ENCODE assay signal across 8 cellular contexts in the genomic region with DNA sequence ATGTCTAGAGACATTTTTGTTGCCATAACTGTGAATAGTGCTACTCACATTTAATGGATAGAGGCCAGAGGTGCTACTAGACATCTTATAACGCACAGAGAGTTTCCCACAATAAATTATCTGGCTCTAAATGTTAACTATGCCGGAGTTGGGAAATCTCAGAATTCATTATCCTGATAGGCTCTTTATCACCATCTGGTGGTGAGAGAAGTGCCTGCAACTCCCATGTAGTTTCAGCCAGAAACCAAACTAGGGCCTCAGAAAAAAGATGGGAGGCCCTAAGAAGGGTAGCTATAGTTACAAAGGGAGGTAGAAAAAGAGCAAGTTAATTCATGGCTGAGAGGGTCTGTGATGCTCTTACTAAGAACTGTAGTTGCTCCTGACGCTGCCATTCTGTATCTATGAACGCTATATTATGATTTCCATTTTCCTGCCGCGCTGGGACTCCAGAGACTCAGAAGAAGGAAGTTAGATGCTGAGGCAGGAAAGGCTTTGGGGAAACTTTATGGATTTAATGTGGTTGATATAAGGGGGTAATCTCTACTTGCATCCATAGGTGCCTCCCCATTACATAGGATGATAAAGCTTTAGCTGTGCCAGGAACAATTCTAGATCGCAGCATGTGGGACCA. TPM values are rescaled to one million over a fixed set of nuclear protein-coding genes. Genes with fewer than 3 reads are reported as not detected.
DNase-seq lines count a peak whose midpoint lies in the region; TF ChIP-seq lines count a peak whose summit lies in the region.

No MANE protein-coding gene starts in this region.

- no peaks in the 10 kb centered on the region for H3K9me3 ChIP-seq in liver (ENCODE audit: control insufficient read depth in 4 of 4, low read length in 3 of 4)

- no peak overlapping the region for H3K9ac ChIP-seq in liver (ENCODE audit: low read depth in 1 of 2, low read length in 2 of 2)

- no peaks in the 10 kb centered on the region for H3K36me3 ChIP-seq in liver (ENCODE audit: control insufficient read depth in 4 of 4, insufficient read depth in 3 of 4, low read depth in 1 of 4, low read length in 3 of 4)

- 37% methylated on average over 7 of the region's 7 CpGs for WGBS in liver

- H3K4me3 ChIP-seq in AG10803 (ENCODE audit: low read length) (no peak overlapping the region), coronary artery (no peak overlapping the region), liver (ENCODE audit: low read depth in 1 of 3, low read length in 3 of 3) (no peak overlapping the region)

- H3K27ac ChIP-seq in coronary artery (no peak overlapping the region), liver (ENCODE audit: low read depth in 1 of 2, low read length in 2 of 2) (no peak overlapping the region)

- H3K4me1 ChIP-seq in liver (ENCODE audit: control insufficient read depth in 4 of 4, insufficient read depth in 4 of 4, low read length in 3 of 4) = no peaks in the 10 kb centered on the region

- no peaks in the 10 kb centered on the region for H3K27me3 ChIP-seq in liver (ENCODE audit: control insufficient read depth in 4 of 4, insufficient read depth in 4 of 4, low read length in 3 of 4)

- peak; percentile 82 to 86 for TF ChIP-seq RAD21 in liver (IDR thresholded peaks at IDR 0.05)

- peak; percentile 97 for TF ChIP-seq CTCF in AG10803 (conservative IDR thresholded peaks at IDR 0.05; ENCODE audit: low read length)
- TF ChIP-seq CTCF in GM12874 (IDR thresholded peaks at IDR 0.05; ENCODE audit: insufficient read depth, low read depth, low read length) = peak; percentile 73
- peak; percentile 87 for TF ChIP-seq CTCF in LNCAP (IDR thresholded peaks at IDR 0.05)
- TF ChIP-seq CTCF in coronary artery (IDR thresholded peaks at IDR 0.05) = peak; percentile 75
- peak; percentile 89 for TF ChIP-seq CTCF in liver (IDR thresholded peaks at IDR 0.05; ENCODE audit: low read depth, low read length, missing input control)

- DNase-seq in AG10803 (ENCODE audit: low read depth) = peak; percentile 61
- peak; percentile 16 for DNase-seq in T1000 (lab: John Stamatoyannopoulos, UW)
- no peak for DNase-seq in coronary artery (ENCODE audit: low spot score)
- peak; percentile 48 for DNase-seq in stromal cell of bone marrow (ENCODE audit: low read depth)
- no peak for DNase-seq in amniotic stem cell (lab: John Stamatoyannopoulos, UW)

TF ChIP-seq in liver, 16 proteins besides CTCF, POLR2A, EP300 and RAD21:
- no peak for TF ChIP-seq ZBTB33 (IDR thresholded peaks at IDR 0.05)
- TF ChIP-seq SP1 (IDR thresholded peaks at IDR 0.05) = no peak
- TF ChIP-seq EGR1 (IDR thresholded peaks at IDR 0.05; ENCODE audit: low read depth in 2 of 2) = no peak
- TF ChIP-seq REST (IDR thresholded peaks at IDR 0.05) = no peak
- no peak for TF ChIP-seq FOXA1 (IDR thresholded peaks at IDR 0.05)
- no peak for TF ChIP-seq HNF4G (IDR thresholded peaks at IDR 0.05)
- no peak for TF ChIP-seq YY1 (IDR thresholded peaks at IDR 0.05)
- TF ChIP-seq JUND (IDR thresholded peaks at IDR 0.05) = no peak
- TF ChIP-seq, protein P1, sequence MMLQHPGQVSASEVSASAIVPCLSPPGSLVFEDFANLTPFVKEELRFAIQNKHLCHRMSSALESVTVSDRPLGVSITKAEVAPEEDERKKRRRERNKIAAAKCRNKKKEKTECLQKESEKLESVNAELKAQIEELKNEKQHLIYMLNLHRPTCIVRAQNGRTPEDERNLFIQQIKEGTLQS (IDR thresholded peaks at IDR 0.05) = no peak
- TF ChIP-seq NR2F2 (IDR thresholded peaks at IDR 0.05) = no peak
- TF ChIP-seq RXRA (IDR thresholded peaks at IDR 0.05) = no peak

RNA-seq across cellular contexts. Expression of gene MRPL17, which starts 22.9 kb away (rescaled TPM):
- total RNA-seq in liver = 10 to 100 TPM; 14.0 to 18.0 TPM
- 10 to 100 TPM; 20.0 to 21.8 TPM for polyA plus RNA-seq in liver

RNA-seq across cellular contexts. Expression of gene DCHS1, which starts 50.4 kb away (rescaled TPM):
- total RNA-seq in liver = 1 to 10 TPM; 8.6 to 8.9 TPM
- 1 to 10 TPM in 1 of 2 donors, under 1 TPM in 1; 0.68 to 3.0 TPM for polyA plus RNA-seq in liver

Comparison
In these comparisons a context has a peak if more than half of its experiments do, and no peak if none do; other contexts are left out.
1. DNase-seq: peak in AG10803 (single experiment), T1000 (single experiment) and stromal cell of bone marrow (single experiment); none in coronary artery (single experiment) and amniotic stem cell (single experiment).
2. Peak in every context shown above with its lines, with median percentiles within 50 percentile points of each other: CTCF ChIP-seq.